Comparison of ENCODE assay signal across 11 cellular contexts in genomic region chrX:19909761-19910160, GRCh38.
"Had no signal": no experiment of that assay in that cellular context is flagged by ENCODE, and none has a peak within 500 bp of the region (broad histone marks: within the 10 kb centered on the region; RNA-seq: fewer than 3 reads in every experiment).

No MANE protein-coding gene starts in this region.

- H3K4me1 ChIP-seq: HAP-1 had no signal

- H2AFZ ChIP-seq: GM23248, GM23338 had no signal

- H3K4me3 ChIP-seq: GM23248, GM23338, HAP-1 had no signal

- H3K9me3 ChIP-seq: HAP-1 had no signal

- H3K27ac ChIP-seq: GM23248 had no signal

- DNase-seq: GM23248, GOT3, H7, H9, HCEC 1CT, HFFc6 had no signal

- H3K9ac ChIP-seq: GM23248 had no signal

- H3K36me3 ChIP-seq: HAP-1 had no signal

- FAIRE-seq: H1, H54 had no signal

- H3K4me2 ChIP-seq: GM23338 had no signal

- ATAC-seq: GM23338, HCT116 had no signal
